In genomic region chr4:163091685-163092034, GRCh38 we compare ENCODE assay signal across 21 cellular contexts.
DNase-seq lines count a peak whose midpoint lies in the region; ATAC-seq and TF ChIP-seq lines count a peak whose summit lies in the region.
"Had no signal": no experiment of that assay in that cellular context is flagged by ENCODE, and none has a peak within 500 bp of the region (broad histone marks: within the 10 kb centered on the region; RNA-seq: fewer than 3 reads in every experiment).

No MANE protein-coding gene starts in this region.

- H3K9ac ChIP-seq in BLaER1 = no peak overlapping the region
- no peak overlapping the region for H3K9ac ChIP-seq in MM.1S (ENCODE audit: low read length)
- H3K9ac ChIP-seq: GM23248 had no signal

- H4K20me1 ChIP-seq in BLaER1 = no peaks in the 10 kb centered on the region
- no peaks in the 10 kb centered on the region for H4K20me1 ChIP-seq in MM.1S (ENCODE audit: insufficient read depth, low read length)

- H3K9me2 ChIP-seq in MM.1S (replicated peaks; ENCODE audit: insufficient read depth, low read length) = no peaks in the 10 kb centered on the region

- H2AFZ ChIP-seq in MM.1S (ENCODE audit: low read length) = no peak overlapping the region
- H2AFZ ChIP-seq: GM23248 had no signal

- peak overlapping the region; percentile 58 for H3K4me2 ChIP-seq in BLaER1
- 0 out of 2 replicates have a peak overlapping the region, but pooled peaks have one; percentile 3 for H3K4me2 ChIP-seq in MM.1S (ENCODE audit: low read depth, low read length)
- H3K4me2 ChIP-seq: A549 had no signal

- peaks cover 20% of the 10 kb centered on the region for H3K4me1 ChIP-seq in BLaER1
- peaks cover 11% of the 10 kb centered on the region for H3K4me1 ChIP-seq in MM.1S (ENCODE audit: low read length)
- H3K4me1 ChIP-seq: A549, BE2C, Caco-2 had no signal

- H3K27me3 ChIP-seq in BLaER1 = no peaks in the 10 kb centered on the region
- H3K27me3 ChIP-seq in MM.1S (replicated peaks; ENCODE audit: insufficient read depth, low read length) = no peaks in the 10 kb centered on the region
- H3K27me3 ChIP-seq: BE2C had no signal

- no peaks in the 10 kb centered on the region for H3K79me2 ChIP-seq in MM.1S (ENCODE audit: low read length)

- H3F3A ChIP-seq in MM.1S (ENCODE audit: insufficient read depth, low read length) = no peaks in the 10 kb centered on the region

- DNase-seq in MM.1S (no peak), putamen (ENCODE audit: low spot score) (peak; percentile 34), HPDE6-E6E7 (ENCODE audit: extremely low spot score) (no peak), NCI-H146 treated with DMSO at 0.1 percent for 48 hours (lab: John Stamatoyannopoulos, UW; ENCODE audit: unreplicated experiment) (no peak)
- DNase-seq: 8988T; ACHN; AML-193; BE2C; Caco-2; CD4-positive, CD25-positive, alpha-beta regulatory T cell; CD8-positive, alpha-beta T cell; DMS153; DND-41; GM23248; H7; HCEC 1CT had no signal

- ATAC-seq in GM18868 (IDR thresholded peaks at IDR 0.05; ENCODE audit: unreplicated experiment) (peak; percentile 20), GM21619 (IDR thresholded peaks at IDR 0.05; ENCODE audit: unreplicated experiment) (no peak)
- ATAC-seq: A549; CD8-positive, alpha-beta T cell had no signal

- no peak for TF ChIP-seq CTCF in MM.1S (IDR thresholded peaks at IDR 0.05; ENCODE audit: low read length)

- no peaks in the 10 kb centered on the region for H3K36me3 ChIP-seq in BLaER1
- H3K36me3 ChIP-seq in MM.1S (replicated peaks; ENCODE audit: insufficient read depth, low read length) = no peaks in the 10 kb centered on the region
- H3K36me3 ChIP-seq: BE2C had no signal

- H3K9me3 ChIP-seq in BLaER1 = no peaks in the 10 kb centered on the region
- no peaks in the 10 kb centered on the region for H3K9me3 ChIP-seq in MM.1S (replicated peaks; ENCODE audit: insufficient read depth, low read length)
- H3K9me3 ChIP-seq: A549, BE2C, Caco-2 had no signal

- H3K27ac ChIP-seq in BLaER1 (no peak overlapping the region), MM.1S (ENCODE audit: low read length) (no peak overlapping the region)
- H3K27ac ChIP-seq: A549, C4-2B, GM23248 had no signal

- H3K4me3 ChIP-seq in BLaER1 = no peak overlapping the region
- no peak overlapping the region for H3K4me3 ChIP-seq in MM.1S (ENCODE audit: low read length)
- H3K4me3 ChIP-seq: A549, GM23248 had no signal
